ENCODE assay signal across 9 cellular contexts in the genomic region with DNA sequence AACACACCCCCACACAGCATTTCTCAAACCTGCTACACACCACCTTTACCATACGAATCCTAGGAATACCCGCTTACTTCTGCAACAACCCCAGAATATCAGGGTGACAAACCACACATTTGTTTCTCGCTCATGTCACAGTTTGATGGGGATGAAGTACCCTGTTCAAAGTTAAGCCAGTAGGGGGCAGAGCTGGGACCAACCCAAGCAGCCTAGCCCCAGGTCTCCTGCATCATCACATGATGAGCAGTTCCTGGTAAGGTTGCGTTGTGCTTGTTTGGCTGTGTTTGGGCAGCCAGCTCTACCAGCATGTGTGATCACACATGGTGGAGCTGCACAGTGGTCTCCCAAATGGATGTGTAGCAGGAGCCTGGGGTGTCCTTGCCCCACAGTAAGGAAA.
DNase-seq lines count a peak whose midpoint lies in the region; ATAC-seq, FAIRE-seq and TF ChIP-seq lines count a peak whose summit lies in the region.
"Had no signal": no experiment of that assay in that cellular context is flagged by ENCODE, and none has a peak within 500 bp of the region (broad histone marks: within the 10 kb centered on the region; RNA-seq: fewer than 3 reads in every experiment).

No MANE protein-coding gene starts in this region.

- no peaks in the 10 kb centered on the region for H3K4me1 Mint-ChIP-seq in activated CD4-positive, alpha-beta memory T cell treated with anti-CD3 and anti-CD28 coated beads for 36 hours (ENCODE audit: low read depth)

- ATAC-seq in HG03521 (IDR thresholded peaks at IDR 0.05; ENCODE audit: unreplicated experiment) = no peak
- ATAC-seq: gastrocnemius medialis had no signal

- CTCF ChIA-PET in activated CD4-positive, alpha-beta memory T cell treated with anti-CD3 and anti-CD28 coated beads for 36 hours (lab: Charles Lee) = interaction anchor here (0.6 to 1.4 kb wide), 6 partner anchors 13 to 1613 kb away, joined by 3 to 4 read pairs (median 3); no protein-coding TSS in a partner anchor

- H3K4me3 Mint-ChIP-seq in activated CD4-positive, alpha-beta memory T cell treated with anti-CD3 and anti-CD28 coated beads for 36 hours = no peak overlapping the region

- no peaks in the 10 kb centered on the region for H3K9me3 Mint-ChIP-seq in activated CD4-positive, alpha-beta memory T cell treated with anti-CD3 and anti-CD28 coated beads for 36 hours

- POLR2A ChIA-PET in activated CD4-positive, alpha-beta memory T cell treated with anti-CD3 and anti-CD28 coated beads for 36 hours (lab: Charles Lee) = no interaction called here

- no peak for FAIRE-seq in GM19239 (lab: Jason Lieb, UNC)

- intact Hi-C loops in activated CD4-positive, alpha-beta memory T cell treated with anti-CD3 and anti-CD28 coated beads for 36 hours (cut with micrococcal nuclease) = no loop called here

- H3K27me3 Mint-ChIP-seq in activated CD4-positive, alpha-beta memory T cell treated with anti-CD3 and anti-CD28 coated beads for 36 hours = peaks cover 11% of the 10 kb centered on the region

- no peaks in the 10 kb centered on the region for H3K36me3 Mint-ChIP-seq in activated CD4-positive, alpha-beta memory T cell treated with anti-CD3 and anti-CD28 coated beads for 36 hours

- DNase-seq in AG09319 (ENCODE audit: extremely low read depth, low read depth) = no peak
- DNase-seq in GM19239 (ENCODE audit: insufficient read length, low spot score) = peak; percentile 19
- DNase-seq in activated CD4-positive, alpha-beta memory T cell treated with anti-CD3 and anti-CD28 coated beads for 36 hours = peak; percentile 42
- DNase-seq in iPS-NIHi7 (ENCODE audit: extremely low spot score) = peak; percentile 71
- DNase-seq in MV-4-11 (lab: John Stamatoyannopoulos, UW) = no peak
- DNase-seq in SK-N-DZ (ENCODE audit: low spot score) = no peak
- DNase-seq in LoVo (ENCODE audit: low spot score) = no peak
- DNase-seq: gastrocnemius medialis had no signal

- no peak overlapping the region for H3K27ac Mint-ChIP-seq in activated CD4-positive, alpha-beta memory T cell treated with anti-CD3 and anti-CD28 coated beads for 36 hours

- TF ChIP-seq CTCF in AG09319 (IDR thresholded peaks at IDR 0.05; ENCODE audit: low read depth, low read length) = peak; percentile 50

Comparison
In these comparisons a context has a peak if more than half of its experiments do, and no peak if none do; other contexts are left out.
1. DNase-seq: peak in GM19239 (single experiment), activated CD4-positive, alpha-beta memory T cell treated with anti-CD3 and anti-CD28 coated beads for 36 hours (single experiment) and iPS-NIHi7 (single experiment); none in AG09319 (single experiment), MV-4-11 (single experiment), SK-N-DZ (single experiment) and LoVo (single experiment).